22 cellular contexts compared by ENCODE assay signal in genomic region chr14:32435411-32435810, GRCh38.
DNase-seq lines count a peak whose midpoint lies in the region; ATAC-seq, FAIRE-seq and TF ChIP-seq lines count a peak whose summit lies in the region.
"Had no signal": no experiment of that assay in that cellular context is flagged by ENCODE, and none has a peak within 500 bp of the region (broad histone marks: within the 10 kb centered on the region; RNA-seq: fewer than 3 reads in every experiment).

No MANE protein-coding gene starts in this region.

- 85 to 93% methylated on average over 2 of the region's 2 CpGs for WGBS in gastroesophageal sphincter (ENCODE audit: low coverage in 1 of 2), 2 donors
- 85 to 92% (median 91%) methylated on average over 2 of the region's 2 CpGs for WGBS in small intestine, 3 donors

- TF ChIP-seq CTCF in Loucy (conservative IDR thresholded peaks at IDR 0.05; ENCODE audit: low read length) (no peak), ascending aorta (IDR thresholded peaks at IDR 0.05) (no peak), gastroesophageal sphincter (IDR thresholded peaks at IDR 0.05) (no peak), tibial artery (IDR thresholded peaks at IDR 0.05) (no peak)

- no peak for TF ChIP-seq EP300 in gastroesophageal sphincter (IDR thresholded peaks at IDR 0.05)

- no peaks in the 10 kb centered on the region for H3F3A ChIP-seq in Loucy (ENCODE audit: low read depth)

- H3K27ac ChIP-seq in ascending aorta: peak overlapping the region; percentile 76 to 85
- H3K27ac ChIP-seq in gastroesophageal sphincter: peak overlapping the region in 3 of 4 donors; percentile 12 to 83 (median 81)
- peak overlapping the region; percentile 81 to 90 for H3K27ac ChIP-seq in tibial artery
- no peak overlapping the region for H3K27ac ChIP-seq in small intestine (ENCODE audit: low read depth in 1 of 2, low read length in 1 of 2)
- H3K27ac ChIP-seq: A549, PC-9 had no signal

- no peaks in the 10 kb centered on the region for H3K27me3 ChIP-seq in Loucy (ENCODE audit: insufficient read depth, low read length, poor library complexity, severe bottlenecking)
- no peaks in the 10 kb centered on the region for H3K27me3 ChIP-seq in ascending aorta
- H3K27me3 ChIP-seq in gastroesophageal sphincter: no peaks in the 10 kb centered on the region
- no peaks in the 10 kb centered on the region for H3K27me3 ChIP-seq in tibial artery
- H3K27me3 ChIP-seq in small intestine (ENCODE audit: control insufficient read depth in 2 of 2, insufficient read depth in 2 of 2, low read length in 2 of 2): no peaks in the 10 kb centered on the region
- H3K27me3 ChIP-seq: MG63 had no signal

- DNase-seq in ascending aorta (ENCODE audit: low spot score in 2 of 2) (no peak), tibial artery (no peak), small intestine (no peak), superior temporal gyrus (ENCODE audit: extremely low spot score) (no peak), AG08396 (ENCODE audit: low spot score) (no peak)
- DNase-seq: CD4-positive, CD25-positive, alpha-beta regulatory T cell; EL; GF-D8; Kasumi-1; MG63; NCI-H1092; NCI-H1694 treated with DMSO at 0.1 percent for 48 hours; NCI-H2081 treated with DMSO at 0.1 percent for 48 hours; NCI-H446 treated with DMSO at 0.1 percent for 48 hours; NCI-H526 treated with DMSO at 0.1 percent for 48 hours; PC-9; RPMI8226; SHP77 had no signal

- H3K4me2 ChIP-seq in Loucy (ENCODE audit: low read depth, low read length, poor library complexity, severe bottlenecking): no peak overlapping the region
- H3K4me2 ChIP-seq: A549, PC-9 had no signal

- intact Hi-C loops in ascending aorta (cut with DNase I): loop anchor here (10.0 kb wide), 1 partner anchor 181 kb away; no protein-coding TSS in a partner anchor
- intact Hi-C loops in tibial artery (cut with DNase I; ENCODE audit: low total_unique reads): no loop called here

- no peak for ATAC-seq in gastroesophageal sphincter
- ATAC-seq: A549 had no signal

- H3K79me2 ChIP-seq in Loucy (ENCODE audit: insufficient read depth, low read length): no peaks in the 10 kb centered on the region

- H3K36me3 ChIP-seq in Loucy (ENCODE audit: insufficient read depth, low read length) (no peaks in the 10 kb centered on the region), ascending aorta (no peaks in the 10 kb centered on the region), gastroesophageal sphincter (no peaks in the 10 kb centered on the region), tibial artery (no peaks in the 10 kb centered on the region), small intestine (ENCODE audit: control insufficient read depth in 2 of 2, insufficient read depth in 2 of 2, low read length in 2 of 2) (no peaks in the 10 kb centered on the region)
- H3K36me3 ChIP-seq: MG63 had no signal

- H4K20me1 ChIP-seq in Loucy (ENCODE audit: insufficient read depth, low read length, poor library complexity, severe bottlenecking): no peaks in the 10 kb centered on the region

- H3K9me2 ChIP-seq in Loucy (replicated peaks; ENCODE audit: low read depth, low read length): no peaks in the 10 kb centered on the region

- FAIRE-seq in small intestine (lab: Jason Lieb, UNC): no peak
- FAIRE-seq: A549, GM19239 had no signal

- H3K9me3 ChIP-seq in Loucy (ENCODE audit: insufficient read depth, low read depth, low read length): no peaks in the 10 kb centered on the region
- no peaks in the 10 kb centered on the region for H3K9me3 ChIP-seq in ascending aorta
- no peaks in the 10 kb centered on the region for H3K9me3 ChIP-seq in gastroesophageal sphincter
- H3K9me3 ChIP-seq in tibial artery: no peaks in the 10 kb centered on the region
- H3K9me3 ChIP-seq in small intestine (ENCODE audit: control insufficient read depth, low read depth): no peaks in the 10 kb centered on the region
- H3K9me3 ChIP-seq: A549, MG63 had no signal

- H3K4me3 ChIP-seq in Loucy (ENCODE audit: low read length, poor library complexity, severe bottlenecking) (no peak overlapping the region), ascending aorta (peak overlapping the region; percentile 22 to 63), gastroesophageal sphincter (peak overlapping the region in 1 of 2 donors; percentile 41), tibial artery (peak overlapping the region; percentile 53 to 61), small intestine (ENCODE audit: low read depth in 1 of 2, low read length in 2 of 2) (no peak overlapping the region)
- H3K4me3 ChIP-seq: A549, MG63, PC-9 had no signal

- no peak overlapping the region for H3K9ac ChIP-seq in Loucy (ENCODE audit: low read depth, low read length, poor library complexity, severe bottlenecking)

- TF ChIP-seq POLR2A in gastroesophageal sphincter (IDR thresholded peaks at IDR 0.05): no peak

- 0 out of 2 replicates have a peak overlapping the region, but pooled peaks have one; percentile 24 for H2AFZ ChIP-seq in Loucy (ENCODE audit: low read length)
- H2AFZ ChIP-seq: PC-9 had no signal

- H3K4me1 ChIP-seq in Loucy (ENCODE audit: insufficient read depth, low read length, poor library complexity, severe bottlenecking) (peaks cover 6% of the 10 kb centered on the region), ascending aorta (peaks cover 0 to 8% of the 10 kb centered on the region in 2 donors), gastroesophageal sphincter (peaks cover 0 to 73% (median 4%) of the 10 kb centered on the region in 3 donors), tibial artery (peaks cover 0 to 55% (median 19%) of the 10 kb centered on the region in 4 donors), small intestine (ENCODE audit: control insufficient read depth in 2 of 2, insufficient read depth in 1 of 2, low read depth in 1 of 2, low read length in 1 of 2) (peaks cover 2 to 4% of the 10 kb centered on the region in 2 donors)
- H3K4me1 ChIP-seq: A549 had no signal

Comparison
In these comparisons a context has a peak if more than half of its experiments do, and no peak if none do; other contexts are left out.
1. H3K4me3 ChIP-seq: peak in ascending aorta (2 of 2) and tibial artery (2 of 2); none in Loucy (single experiment) and small intestine (0 of 2).
2. H3K27ac ChIP-seq: peak in ascending aorta (2 of 2), gastroesophageal sphincter (3 of 4) and tibial artery (2 of 2); none in small intestine (0 of 2).